Comparison of ENCODE assay signal across 12 cellular contexts in genomic region chr2:175575346-175576258, GRCh38.
DNase-seq lines count a peak whose midpoint lies in the region; ATAC-seq, FAIRE-seq and TF ChIP-seq lines count a peak whose summit lies in the region.
"Had no signal": no experiment of that assay in that cellular context is flagged by ENCODE, and none has a peak within 500 bp of the region (broad histone marks: within the 10 kb centered on the region; RNA-seq: fewer than 3 reads in every experiment).

No MANE protein-coding gene starts in this region.

- no peaks in the 10 kb centered on the region for H3K9me3 ChIP-seq in upper lobe of left lung

- no peak overlapping the region for H3K27ac Mint-ChIP-seq in activated CD4-positive, alpha-beta T cell treated with anti-CD3 and anti-CD28 coated beads for 36 hours

- TF ChIP-seq POLR2A in H54 (IDR thresholded peaks at IDR 0.05; ENCODE audit: low read depth, low read length) (no peak), upper lobe of left lung (IDR thresholded peaks at IDR 0.05) (no peak)

- ATAC-seq in GM19324 (IDR thresholded peaks at IDR 0.05; ENCODE audit: low FRiP score, unreplicated experiment) (peak; percentile 92), HG02981 (IDR thresholded peaks at IDR 0.05; ENCODE audit: unreplicated experiment) (peak; percentile 99), upper lobe of left lung (ENCODE audit: low FRiP score in 2 of 2) (no peak)
- no peak for ATAC-seq in activated CD4-positive, alpha-beta T cell treated with anti-CD3 and anti-CD28 coated beads for 36 hours

- no peaks in the 10 kb centered on the region for H3K36me3 Mint-ChIP-seq in activated CD4-positive, alpha-beta T cell treated with anti-CD3 and anti-CD28 coated beads for 36 hours (ENCODE audit: low read depth)

- TF ChIP-seq CTCF in GM06990 (IDR thresholded peaks at IDR 0.05; ENCODE audit: insufficient read depth, low read length, poor library complexity, severe bottlenecking) (no peak), upper lobe of left lung (IDR thresholded peaks at IDR 0.05) (no peak)

- DNase-seq in GM06990 (ENCODE audit: extremely low read depth, insufficient read length) (peak; percentile 55), NCI-H69 (lab: John Stamatoyannopoulos, UW) (peak; percentile 92), H54 (ENCODE audit: insufficient read length, low spot score) (no peak), medulla oblongata (ENCODE audit: extremely low spot score) (no peak), upper lobe of left lung (no peak)
- no peak for DNase-seq in activated CD4-positive, alpha-beta T cell treated with anti-CD3 and anti-CD28 coated beads for 36 hours
- DNase-seq: activated CD4-positive, alpha-beta T cell treated with anti-CD3 and anti-CD28 coated beads, Interleukin-2, amount 50 U/mL, for 1 hour; cortex of kidney; NCI-H1105 treated with DMSO at 0.1 percent for 48 hours; stimulated activated CD4-positive, alpha-beta T cell treated with anti-CD3 and anti-CD28 coated beads, Interleukin-2, amount 100 ng/mL, for 24 hours had no signal

- CTCF ChIA-PET in activated CD4-positive, alpha-beta T cell treated with anti-CD3 and anti-CD28 coated beads for 36 hours (lab: Charles Lee) = interaction anchor here (0.6 to 1.3 kb wide), 3 partner anchors 11 to 1137 kb away, joined by 3 to 4 read pairs (median 4); no protein-coding TSS in a partner anchor

- H3K4me1 ChIP-seq in upper lobe of left lung = no peaks in the 10 kb centered on the region

- intact Hi-C loops in activated CD4-positive, alpha-beta T cell treated with anti-CD3 and anti-CD28 coated beads for 36 hours (cut with DNase I, micrococcal nuclease) = no loop called here

- H3K27ac ChIP-seq in upper lobe of left lung = no peak overlapping the region

- peaks cover 6% of the 10 kb centered on the region for H3K4me1 Mint-ChIP-seq in activated CD4-positive, alpha-beta T cell treated with anti-CD3 and anti-CD28 coated beads for 36 hours

- H3K27me3 Mint-ChIP-seq in activated CD4-positive, alpha-beta T cell treated with anti-CD3 and anti-CD28 coated beads for 36 hours = peaks cover 13% of the 10 kb centered on the region

- H3K36me3 ChIP-seq in GM06990 (ENCODE audit: control insufficient read depth, insufficient read depth, low read length) (no peaks in the 10 kb centered on the region), upper lobe of left lung (no peaks in the 10 kb centered on the region)

- TF ChIP-seq EP300 in upper lobe of left lung (IDR thresholded peaks at IDR 0.05) = no peak

- H3K27me3 ChIP-seq in GM06990 (replicated peaks; ENCODE audit: control insufficient read depth, insufficient read depth, low read length) = peaks cover 2% of the 10 kb centered on the region; the same call in 1 of the 2 replicates
- no peaks in the 10 kb centered on the region for H3K27me3 ChIP-seq in upper lobe of left lung

- H3K4me3 ChIP-seq in GM06990 (replicated peaks; ENCODE audit: low read depth, low read length) = no peak overlapping the region
- no peak overlapping the region for H3K4me3 ChIP-seq in upper lobe of left lung

- POLR2A ChIA-PET in activated CD4-positive, alpha-beta T cell treated with anti-CD3 and anti-CD28 coated beads for 36 hours (lab: Charles Lee) = no interaction called here

- no peak overlapping the region for H3K4me3 Mint-ChIP-seq in activated CD4-positive, alpha-beta T cell treated with anti-CD3 and anti-CD28 coated beads for 36 hours

- WGBS in upper lobe of left lung, 2 donors = 53 to 55% methylated on average over 12 of the region's 12 CpGs

- no peak for FAIRE-seq in H54 (lab: Jason Lieb, UNC)

- no peaks in the 10 kb centered on the region for H3K9me3 Mint-ChIP-seq in activated CD4-positive, alpha-beta T cell treated with anti-CD3 and anti-CD28 coated beads for 36 hours (ENCODE audit: low read depth)

Comparison
In these comparisons a context has a peak if more than half of its experiments do, and no peak if none do; other contexts are left out.
1. DNase-seq: peak in GM06990 (single experiment) and NCI-H69 (single experiment); none in H54 (single experiment), medulla oblongata (single experiment), upper lobe of left lung (0 of 2) and activated CD4-positive, alpha-beta T cell treated with anti-CD3 and anti-CD28 coated beads for 36 hours (single experiment).
2. ATAC-seq: peak in GM19324 (single experiment) and HG02981 (single experiment); none in upper lobe of left lung (0 of 2) and activated CD4-positive, alpha-beta T cell treated with anti-CD3 and anti-CD28 coated beads for 36 hours (single experiment).